8 cellular contexts compared by ENCODE assay signal in the genomic region with DNA sequence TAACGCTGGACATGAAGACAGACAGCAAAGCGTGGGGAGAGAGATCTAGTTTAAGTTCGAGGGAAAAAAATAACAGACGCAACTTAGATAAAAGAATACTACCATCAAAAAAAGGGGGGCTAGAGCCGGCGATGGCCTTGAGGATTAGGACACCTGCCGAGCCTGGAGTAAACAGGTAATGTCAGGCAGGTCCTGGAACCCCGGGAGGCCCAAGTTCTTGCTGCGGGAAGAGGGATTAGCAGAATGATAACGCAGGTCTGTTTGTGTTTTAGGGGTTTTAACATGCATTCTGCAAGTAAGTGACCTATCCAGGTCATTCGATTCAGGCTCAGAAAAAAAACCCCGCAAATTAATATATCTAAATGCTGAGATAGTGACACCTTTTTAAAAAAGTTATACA. TPM values are rescaled to one million over a fixed set of nuclear protein-coding genes. Genes with fewer than 3 reads are reported as not detected.
DNase-seq lines count a peak whose midpoint lies in the region; ATAC-seq and TF ChIP-seq lines count a peak whose summit lies in the region.

No MANE protein-coding gene starts in this region.

- in situ Hi-C loops in astrocyte of the cerebellum (cut with HindIII; ENCODE audit: low sequenced_read_pairs): no loop called here

- no peak for TF ChIP-seq CTCF in KMS-11 (conservative IDR thresholded peaks at IDR 0.05; ENCODE audit: low read depth, low read length)
- TF ChIP-seq CTCF in astrocyte of the cerebellum (IDR thresholded peaks at IDR 0.05; ENCODE audit: low read depth, low read length, missing control alignments): no peak
- TF ChIP-seq CTCF in liver (IDR thresholded peaks at IDR 0.05; ENCODE audit: low read depth, low read length, missing input control): no peak
- no peak for TF ChIP-seq CTCF in thoracic aorta (IDR thresholded peaks at IDR 0.05)

- peak; percentile 69 for DNase-seq in DMS53 (lab: John Stamatoyannopoulos, UW)
- no peak for DNase-seq in astrocyte of the cerebellum (ENCODE audit: low read depth)
- DNase-seq in thoracic aorta (ENCODE audit: low spot score): no peak
- DNase-seq in NCI-H128 (lab: John Stamatoyannopoulos, UW; ENCODE audit: unreplicated experiment): no peak

- H4K20me1 ChIP-seq in KMS-11 (ENCODE audit: insufficient read depth): no peaks in the 10 kb centered on the region

- 4% methylated on average over 12 of the region's 12 CpGs for WGBS in liver

- no peaks in the 10 kb centered on the region for H3K27me3 ChIP-seq in KMS-11 (ENCODE audit: insufficient read depth, low read depth)
- H3K27me3 ChIP-seq in liver (ENCODE audit: control insufficient read depth in 4 of 4, insufficient read depth in 4 of 4, low read length in 3 of 4): no peaks in the 10 kb centered on the region
- H3K27me3 ChIP-seq in thoracic aorta (replicated peaks; ENCODE audit: insufficient read depth): no peaks in the 10 kb centered on the region

- H3K4me1 ChIP-seq in KMS-11 (ENCODE audit: low read depth, poor library complexity, severe bottlenecking) (peaks cover 17% of the 10 kb centered on the region), liver (ENCODE audit: control insufficient read depth in 4 of 4, insufficient read depth in 4 of 4, low read length in 3 of 4) (peaks cover 2 to 27% (median 12%) of the 10 kb centered on the region in 4 donors), thoracic aorta (ENCODE audit: control insufficient read depth in 1 of 2, low read depth in 2 of 2) (peaks cover 8% of the 10 kb centered on the region in 2 donors)

- H3K36me3 ChIP-seq in KMS-11 (ENCODE audit: insufficient read depth) (no peaks in the 10 kb centered on the region), liver (ENCODE audit: control insufficient read depth in 4 of 4, insufficient read depth in 3 of 4, low read depth in 1 of 4, low read length in 3 of 4) (no peaks in the 10 kb centered on the region), thoracic aorta (no peaks in the 10 kb centered on the region)

- peak overlapping the region; percentile 59 for H3K4me2 ChIP-seq in KMS-11

- H2AFZ ChIP-seq in KMS-11 (ENCODE audit: low read depth): peak overlapping the region; percentile 84

- no peak for TF ChIP-seq RAD21 in liver (IDR thresholded peaks at IDR 0.05)

- H3K9ac ChIP-seq in KMS-11 (no peak overlapping the region; the same call in 1 of the 2 replicates), liver (ENCODE audit: low read depth in 1 of 2, low read length in 2 of 2) (peak overlapping the region; percentile 45 to 92)

- H3K9me3 ChIP-seq in liver (ENCODE audit: control insufficient read depth in 4 of 4, low read length in 3 of 4) (no peaks in the 10 kb centered on the region), thoracic aorta (no peaks in the 10 kb centered on the region)

- H3K27ac ChIP-seq in KMS-11: 0 out of 2 replicates have a peak overlapping the region, but pooled peaks have one; percentile 12
- H3K27ac ChIP-seq in liver (ENCODE audit: low read depth in 1 of 2, low read length in 2 of 2): peak overlapping the region; percentile 88 to 91
- H3K27ac ChIP-seq in thoracic aorta: peak overlapping the region; percentile 63 to 74

- H3K79me2 ChIP-seq in KMS-11 (ENCODE audit: insufficient read depth, low read depth): no peaks in the 10 kb centered on the region

- H3K4me3 ChIP-seq in KMS-11 (IDR thresholded peaks at IDR 0.05; ENCODE audit: insufficient read depth, low read depth, low read length) (no peak overlapping the region), astrocyte of the cerebellum (ENCODE audit: low read depth, low read length) (peak overlapping the region; percentile 61), liver (ENCODE audit: low read depth in 1 of 3, low read length in 3 of 3) (peak overlapping the region; percentile 27 to 97 (median 70)), thoracic aorta (peak overlapping the region; percentile 98)

- ATAC-seq in thoracic aorta (ENCODE audit: insufficient number of reproducible peaks, low FRiP score, low read depth): no peak
- ATAC-seq in HG02885 (IDR thresholded peaks at IDR 0.05; ENCODE audit: poor library complexity, unreplicated experiment): no peak
- no peak for ATAC-seq in HG03025 (IDR thresholded peaks at IDR 0.05; ENCODE audit: low FRiP score, unreplicated experiment)

TF ChIP-seq in liver, 16 proteins besides CTCF, POLR2A, EP300 and RAD21:
- TF ChIP-seq NR2F2 (IDR thresholded peaks at IDR 0.05) (no peak), RXRA (IDR thresholded peaks at IDR 0.05) (no peak)

RNA-seq across cellular contexts. Expression of a gene that starts 0.8 kb away (rescaled TPM):
- total RNA-seq in liver (10 to 100 TPM in 1 of 2 donors, 1 to 10 TPM in 1; 9.2 to 11.0 TPM), thoracic aorta (1 to 10 TPM; 4.6 to 6.8 TPM)
- 1 to 10 TPM; 1.8 to 3.1 TPM for polyA plus RNA-seq in liver

Comparison
In these comparisons a context has a peak if more than half of its experiments do, and no peak if none do; other contexts are left out.
1. H3K27ac ChIP-seq: peak in every context shown above with its lines; median percentile 90 in liver; 68 in thoracic aorta; 12 in KMS-11.